In genomic region chr7:158827411-158828342, GRCh38 we compare ENCODE assay signal across 8 cellular contexts. TPM values are rescaled to one million over a fixed set of nuclear protein-coding genes. Genes with fewer than 3 reads are reported as not detected.
DNase-seq lines count a peak whose midpoint lies in the region; ATAC-seq and TF ChIP-seq lines count a peak whose summit lies in the region.

No MANE protein-coding gene starts in this region.

- H2AFZ ChIP-seq in HCT116 (ENCODE audit: low read depth, low read length, poor library complexity, severe bottlenecking), result no peak overlapping the region

- H3K4me3 ChIP-seq in AG04450 (ENCODE audit: low read depth, low read length) (peak overlapping the region; percentile 88), HCT116 (replicated peaks in 1 of 2; ENCODE audit: low read depth in 1 of 2, low read length in 2 of 2) (peak overlapping the region; percentile 71 to 85), iPS DF 6.9 (ENCODE audit: low read length) (peak overlapping the region; percentile 94)

- peak overlapping the region; percentile 92 for H3K4me2 ChIP-seq in HCT116 (ENCODE audit: low read length)

- ATAC-seq in HCT116 (no peak), HG02870 (IDR thresholded peaks at IDR 0.05; ENCODE audit: unreplicated experiment) (no peak), HG03039 (IDR thresholded peaks at IDR 0.05; ENCODE audit: unreplicated experiment) (no peak), GM21619 (IDR thresholded peaks at IDR 0.05; ENCODE audit: unreplicated experiment) (no peak)
- ATAC-seq in activated CD8-positive, alpha-beta memory T cell treated with anti-CD3 and anti-CD28 coated beads, Interleukin-2, amount 10 ng/mL, durations not matched to agents 7 days and 5 days, result no peak
- no peak for ATAC-seq in stimulated activated memory B cell treated with anti-CD40 and anti-IgM and Interleukin-4, amounts not matched to agents 10 μg/mL and 1 μg/mL and 100 μg/mL, for 72 hours

- H3K9me2 ChIP-seq in HCT116 (ENCODE audit: insufficient read depth), result no peaks in the 10 kb centered on the region

- peaks cover 24% of the 10 kb centered on the region for H3K36me3 Mint-ChIP-seq in activated CD8-positive, alpha-beta memory T cell treated with anti-CD3 and anti-CD28 coated beads, Interleukin-2, amount 10 ng/mL, durations not matched to agents 7 days and 5 days
- H3K36me3 Mint-ChIP-seq in stimulated activated memory B cell treated with anti-CD40 and anti-IgM and Interleukin-4, amounts not matched to agents 10 μg/mL and 1 μg/mL and 100 μg/mL, for 72 hours, result peaks cover 5% of the 10 kb centered on the region

- CTCF ChIA-PET in AG04450 (lab: Charles Lee), result no interaction called here
- CTCF ChIA-PET in HCT116 (lab: Charles Lee), result no interaction called here
- CTCF ChIA-PET in activated CD8-positive, alpha-beta memory T cell treated with anti-CD3 and anti-CD28 coated beads, Interleukin-2, amount 10 ng/mL, durations not matched to agents 7 days and 5 days (lab: Charles Lee), result interaction anchor here (1.0 to 1.8 kb wide), 5 partner anchors 8 to 16 kb away, joined by 3 to 8 read pairs (median 5); no protein-coding TSS in a partner anchor

- TF ChIP-seq RAD21 in HCT116 (IDR thresholded peaks at IDR 0.05; ENCODE audit: low read depth), result no peak

- H3K36me3 ChIP-seq in HCT116 (ENCODE audit: control insufficient read depth in 1 of 2, insufficient read depth in 2 of 2, low read length in 2 of 2) (0 out of 4 replicates have a peak, but pooled peaks cover 0 to 3% of the 10 kb centered on the region in 2 experiments), iPS DF 6.9 (ENCODE audit: control insufficient read depth, insufficient read depth, low read length) (no peaks in the 10 kb centered on the region; the same call in 1 of the 2 replicates)

- POLR2A ChIA-PET in AG04450 (lab: Yijun Ruan, JAX) (no interaction called here), HCT116 (lab: Charles Lee) (no interaction called here)

- peaks cover 5% of the 10 kb centered on the region for H3K27me3 Mint-ChIP-seq in activated CD8-positive, alpha-beta memory T cell treated with anti-CD3 and anti-CD28 coated beads, Interleukin-2, amount 10 ng/mL, durations not matched to agents 7 days and 5 days
- H3K27me3 Mint-ChIP-seq in stimulated activated memory B cell treated with anti-CD40 and anti-IgM and Interleukin-4, amounts not matched to agents 10 μg/mL and 1 μg/mL and 100 μg/mL, for 72 hours, result no peaks in the 10 kb centered on the region

- intact Hi-C loops in HCT116 (cut with micrococcal nuclease), result loop anchor here (10.0 kb wide), 1 partner anchor 123 kb away; the partner anchor contains the start of gene NCAPG2

- peaks cover 46% of the 10 kb centered on the region for H3K4me1 Mint-ChIP-seq in activated CD8-positive, alpha-beta memory T cell treated with anti-CD3 and anti-CD28 coated beads, Interleukin-2, amount 10 ng/mL, durations not matched to agents 7 days and 5 days
- peaks cover 26% of the 10 kb centered on the region for H3K4me1 Mint-ChIP-seq in stimulated activated memory B cell treated with anti-CD40 and anti-IgM and Interleukin-4, amounts not matched to agents 10 μg/mL and 1 μg/mL and 100 μg/mL, for 72 hours

- TF ChIP-seq POLR2A in HCT116 (IDR thresholded peaks at IDR 0.05; ENCODE audit: borderline replicate concordance, extremely low read depth, insufficient read depth, insufficient read length), result no peak

- H3K9me3 ChIP-seq in AG04450 (ENCODE audit: control insufficient read depth, insufficient read depth, low read length) (no peaks in the 10 kb centered on the region), HCT116 (ENCODE audit: control insufficient read depth in 1 of 2, insufficient read depth in 1 of 2, low read depth in 1 of 2, low read length in 2 of 2) (no peaks in the 10 kb centered on the region), iPS DF 6.9 (ENCODE audit: control insufficient read depth, insufficient read depth, low read length) (no peaks in the 10 kb centered on the region)

- TSS peak; percentile 77 for BruUV-seq in HCT116 (replicated peaks; lab: Mats Ljungman, UMichigan)

- DNase-seq in AG04450 (ENCODE audit: low read depth, low spot score) (no peak), HCT116 (ENCODE audit: low read depth, low spot score) (no peak), iPS DF 6.9 (ENCODE audit: low read depth, low spot score) (no peak)
- peak; percentile 47 for DNase-seq in activated CD8-positive, alpha-beta memory T cell treated with anti-CD3 and anti-CD28 coated beads, Interleukin-2, amount 10 ng/mL, durations not matched to agents 7 days and 5 days

- peaks cover 8% of the 10 kb centered on the region; the same call in 1 of the 2 replicates for H4K20me1 ChIP-seq in HCT116 (ENCODE audit: insufficient read depth)

- H3K27ac Mint-ChIP-seq in activated CD8-positive, alpha-beta memory T cell treated with anti-CD3 and anti-CD28 coated beads, Interleukin-2, amount 10 ng/mL, durations not matched to agents 7 days and 5 days, result peak overlapping the region; percentile 93
- H3K27ac Mint-ChIP-seq in stimulated activated memory B cell treated with anti-CD40 and anti-IgM and Interleukin-4, amounts not matched to agents 10 μg/mL and 1 μg/mL and 100 μg/mL, for 72 hours, result peak overlapping the region; percentile 90

- H3K27ac ChIP-seq in AG04450 (ENCODE audit: low read depth, low read length) (no peak overlapping the region), HCT116 (ENCODE audit: low read depth, low read length) (peak overlapping the region; percentile 96), iPS DF 6.9 (ENCODE audit: low read length) (no peak overlapping the region)

- RAD21 ChIA-PET in HCT116 (lab: Charles Lee; ENCODE audit: low non-redundant PET in 1 of 2, low total read pairs in 2 of 2, uncharacterized antibody in 2 of 2, unreplicated experiment in 2 of 2), result no interaction called here

- H3K4me3 Mint-ChIP-seq in activated CD8-positive, alpha-beta memory T cell treated with anti-CD3 and anti-CD28 coated beads, Interleukin-2, amount 10 ng/mL, durations not matched to agents 7 days and 5 days, result peak overlapping the region; percentile 88
- H3K4me3 Mint-ChIP-seq in stimulated activated memory B cell treated with anti-CD40 and anti-IgM and Interleukin-4, amounts not matched to agents 10 μg/mL and 1 μg/mL and 100 μg/mL, for 72 hours, result peak overlapping the region; percentile 90

- WGBS in iPS DF 6.9 (ENCODE audit: insufficient coverage, insufficient read length), result no CpG with 5 or more reads among the region's 21 CpGs

- H3K27me3 ChIP-seq in AG04450 (ENCODE audit: control insufficient read depth, insufficient read depth, low read length) (no peaks in the 10 kb centered on the region), HCT116 (ENCODE audit: insufficient read depth, low read length) (no peaks in the 10 kb centered on the region), iPS DF 6.9 (ENCODE audit: control insufficient read depth, insufficient read depth, low read length) (no peaks in the 10 kb centered on the region)

- no peak for TF ChIP-seq CTCF in AG04450 (IDR thresholded peaks at IDR 0.05; ENCODE audit: low read depth, low read length)
- no peak for TF ChIP-seq CTCF in HCT116 (IDR thresholded peaks at IDR 0.05 in 2 of 3, conservative IDR thresholded peaks at IDR 0.05 in 1 of 3; ENCODE audit: borderline replicate concordance in 1 of 3, insufficient read depth in 1 of 3, low read depth in 2 of 3, low read length in 2 of 3)

- no peaks in the 10 kb centered on the region for H3K9me3 Mint-ChIP-seq in activated CD8-positive, alpha-beta memory T cell treated with anti-CD3 and anti-CD28 coated beads, Interleukin-2, amount 10 ng/mL, durations not matched to agents 7 days and 5 days (ENCODE audit: low read depth)
- no peaks in the 10 kb centered on the region for H3K9me3 Mint-ChIP-seq in stimulated activated memory B cell treated with anti-CD40 and anti-IgM and Interleukin-4, amounts not matched to agents 10 μg/mL and 1 μg/mL and 100 μg/mL, for 72 hours

- peak overlapping the region; percentile 90 for H3K9ac ChIP-seq in HCT116 (ENCODE audit: low read length)

- H3K4me1 ChIP-seq in HCT116 (ENCODE audit: control insufficient read depth in 1 of 2, insufficient read depth in 2 of 2, low read length in 2 of 2) (peaks cover 16 to 44% of the 10 kb centered on the region in 2 experiments), iPS DF 6.9 (ENCODE audit: control insufficient read depth, insufficient read depth, low read length) (no peaks in the 10 kb centered on the region)

- peaks cover 64% of the 10 kb centered on the region for H3K79me2 ChIP-seq in HCT116 (ENCODE audit: insufficient read depth, low read length)

TF ChIP-seq in HCT116, 20 proteins besides CTCF, POLR2A, EP300 and RAD21:
- TF ChIP-seq, protein P1, sequence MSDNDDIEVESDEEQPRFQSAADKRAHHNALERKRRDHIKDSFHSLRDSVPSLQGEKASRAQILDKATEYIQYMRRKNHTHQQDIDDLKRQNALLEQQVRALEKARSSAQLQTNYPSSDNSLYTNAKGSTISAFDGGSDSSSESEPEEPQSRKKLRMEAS (IDR thresholded peaks at IDR 0.05), result peak; percentile 40; the same call in 1 of the 2 replicates
- TF ChIP-seq JUND (IDR thresholded peaks at IDR 0.05) (no peak), ZNF274 (IDR thresholded peaks at IDR 0.05; ENCODE audit: low read depth, low read length) (no peak)
TF ChIP-seq in HCT116: peak in this region for 1.

RNA-seq across cellular contexts. Expression of gene ESYT2, which starts 1.6 kb away (rescaled TPM):
- 46.9 and 54.3 TPM in 2 replicates for polyA plus RNA-seq in AG04450 (2011; rRNA removed)
- polyA minus RNA-seq in AG04450 (2011; rRNA and poly(A)+ RNA removed), result 47.7 and 51.9 TPM in 2 replicates
- 68.2 TPM for total RNA-seq in HCT116 (2021; ENCODE audit: unreplicated experiment)
- 48.8 and 57.5 TPM in 2 replicates for polyA plus RNA-seq in HCT116 (2012)
- 10 to 100 TPM; 79.8 to 86.0 TPM for total RNA-seq in activated CD8-positive, alpha-beta memory T cell treated with anti-CD3 and anti-CD28 coated beads, Interleukin-2, amount 10 ng/mL, durations not matched to agents 7 days and 5 days

RNA-seq across cellular contexts. Expression of gene DYNC2I1, which starts 28.7 kb away (rescaled TPM):
- 7.7 and 8.8 TPM in 2 replicates for polyA plus RNA-seq in AG04450 (2011; rRNA removed)
- 5.0 and 5.1 TPM in 2 replicates for polyA minus RNA-seq in AG04450 (2011; rRNA and poly(A)+ RNA removed)
- total RNA-seq in HCT116 (2021; ENCODE audit: unreplicated experiment), result 13.6 TPM
- 13.2 and 15.5 TPM in 2 replicates for polyA plus RNA-seq in HCT116 (2012)
- total RNA-seq in activated CD8-positive, alpha-beta memory T cell treated with anti-CD3 and anti-CD28 coated beads, Interleukin-2, amount 10 ng/mL, durations not matched to agents 7 days and 5 days, result 10 to 100 TPM; 10.7 to 15.6 TPM
